Comparison of ENCODE assay signal across 23 cellular contexts in genomic region chr12:111366583-111366982, GRCh38. TPM values are rescaled to one million over a fixed set of nuclear protein-coding genes. Genes with fewer than 3 reads are reported as not detected.
DNase-seq lines count a peak whose midpoint lies in the region; ATAC-seq and TF ChIP-seq lines count a peak whose summit lies in the region.
"Had no signal": no experiment of that assay in that cellular context is flagged by ENCODE, and none has a peak within 500 bp of the region (broad histone marks: within the 10 kb centered on the region; RNA-seq: fewer than 3 reads in every experiment).

No MANE protein-coding gene starts in this region.

- no peaks in the 10 kb centered on the region for H3K9me3 ChIP-seq in BLaER1
- no peaks in the 10 kb centered on the region for H3K9me3 ChIP-seq in Loucy (ENCODE audit: insufficient read depth, low read depth, low read length)
- H3K9me3 ChIP-seq: BE2C had no signal

- H3F3A ChIP-seq in Loucy (ENCODE audit: low read depth), result no peaks in the 10 kb centered on the region

- H3K4me1 Mint-ChIP-seq in endothelial cell (ENCODE audit: unreplicated experiment) (peaks cover 19% of the 10 kb centered on the region), neural crest cell (peaks cover 20% of the 10 kb centered on the region)

- H3K4me3 ChIP-seq in BLaER1, result no peak overlapping the region
- H3K4me3 ChIP-seq in Loucy (ENCODE audit: low read length, poor library complexity, severe bottlenecking), result no peak overlapping the region

- no peak overlapping the region for H3K27ac ChIP-seq in BLaER1
- H3K27ac ChIP-seq: KMS-11 had no signal

- H2AFZ ChIP-seq in Loucy (ENCODE audit: low read length), result no peak overlapping the region

- TF ChIP-seq CTCF in Loucy (conservative IDR thresholded peaks at IDR 0.05; ENCODE audit: low read length) (no peak), endothelial cell (IDR thresholded peaks at IDR 0.05; ENCODE audit: unreplicated experiment) (no peak), neural crest cell (conservative IDR thresholded peaks at IDR 0.05) (no peak)

- H3K4me3 Mint-ChIP-seq in endothelial cell (ENCODE audit: unreplicated experiment) (peak overlapping the region; percentile 80), neural crest cell (peak overlapping the region; percentile 91)

- peaks cover 8% of the 10 kb centered on the region for H3K27me3 Mint-ChIP-seq in endothelial cell (ENCODE audit: unreplicated experiment)
- no peaks in the 10 kb centered on the region for H3K27me3 Mint-ChIP-seq in neural crest cell (ENCODE audit: low read depth)

- H3K36me3 ChIP-seq in BLaER1 (peaks cover 33% of the 10 kb centered on the region), Loucy (ENCODE audit: insufficient read depth, low read length) (no peaks in the 10 kb centered on the region)
- H3K36me3 ChIP-seq: BE2C had no signal

- H4K20me1 ChIP-seq in BLaER1 (peaks cover 25% of the 10 kb centered on the region), Loucy (ENCODE audit: insufficient read depth, low read length, poor library complexity, severe bottlenecking) (no peaks in the 10 kb centered on the region)

- no peak for DNase-seq in endothelial cell (ENCODE audit: low spot score)
- no peak for DNase-seq in neural crest cell (ENCODE audit: low read depth, low spot score)
- DNase-seq: BE2C; CD4-positive, CD25-positive, alpha-beta regulatory T cell; H7; IMR-90; NCI-H1048; NCI-H1436; NCI-H187; NCI-H2081 treated with DMSO at 0.1 percent for 48 hours; NCI-H2171; NCI-H226; NCI-H510A; NCI-H69; SHP77 treated with DMSO at 0.1 percent for 48 hours; T-helper 1 cell had no signal

- no peaks in the 10 kb centered on the region; the same call in 1 of the 2 replicates for H3K79me2 ChIP-seq in Loucy (ENCODE audit: insufficient read depth, low read length)

- H3K9ac ChIP-seq in BLaER1, result no peak overlapping the region
- H3K9ac ChIP-seq in Loucy (ENCODE audit: low read depth, low read length, poor library complexity, severe bottlenecking), result no peak overlapping the region
- H3K9ac ChIP-seq: KMS-11 had no signal

- H3K9me2 ChIP-seq in Loucy (replicated peaks; ENCODE audit: low read depth, low read length), result no peaks in the 10 kb centered on the region

- H3K4me1 ChIP-seq in BLaER1 (peaks cover 65% of the 10 kb centered on the region), Loucy (ENCODE audit: insufficient read depth, low read length, poor library complexity, severe bottlenecking) (peaks cover 12% of the 10 kb centered on the region)
- H3K4me1 ChIP-seq: BE2C had no signal

- H3K36me3 Mint-ChIP-seq in endothelial cell (ENCODE audit: low read depth, unreplicated experiment) (peaks cover 25% of the 10 kb centered on the region), neural crest cell (ENCODE audit: low read depth) (peaks cover 8% of the 10 kb centered on the region)

- no peak for ATAC-seq in GM21786 (IDR thresholded peaks at IDR 0.05; ENCODE audit: unreplicated experiment)
- ATAC-seq in GM19324 (IDR thresholded peaks at IDR 0.05; ENCODE audit: low FRiP score, unreplicated experiment), result no peak
- no peak for ATAC-seq in GM18511 (IDR thresholded peaks at IDR 0.05; ENCODE audit: unreplicated experiment)
- ATAC-seq: Panc1 had no signal

- H3K27me3 ChIP-seq in BLaER1 (no peaks in the 10 kb centered on the region), Loucy (ENCODE audit: insufficient read depth, low read length, poor library complexity, severe bottlenecking) (no peaks in the 10 kb centered on the region)
- H3K27me3 ChIP-seq: BE2C had no signal

- H3K9me3 Mint-ChIP-seq in endothelial cell (ENCODE audit: unreplicated experiment), result no peaks in the 10 kb centered on the region
- H3K9me3 Mint-ChIP-seq in neural crest cell, result no peaks in the 10 kb centered on the region

- H3K4me2 ChIP-seq in BLaER1, result 0 out of 2 replicates have a peak overlapping the region, but pooled peaks have one; percentile 94
- peak overlapping the region; percentile 79 for H3K4me2 ChIP-seq in Loucy (ENCODE audit: low read depth, low read length, poor library complexity, severe bottlenecking)
- H3K4me2 ChIP-seq: KMS-11 had no signal

- H3K27ac Mint-ChIP-seq in endothelial cell (ENCODE audit: unreplicated experiment) (peak overlapping the region; percentile 30), neural crest cell (ENCODE audit: unreplicated experiment) (no peak overlapping the region)

RNA-seq across cellular contexts. Expression of gene PHETA1, which starts 2.3 kb away (rescaled TPM):
- total RNA-seq in endothelial cell (ENCODE audit: unreplicated experiment), result 14.8 TPM
- total RNA-seq in neural crest cell, result 34.2 and 34.8 TPM in 2 replicates

RNA-seq across cellular contexts. Expression of gene SH2B3, which starts 39.1 kb away (rescaled TPM):
- total RNA-seq in endothelial cell (ENCODE audit: unreplicated experiment) (93.7 TPM), neural crest cell (11.3 and 11.8 TPM in 2 replicates)
